In genomic region chr6:45986746-45987274, GRCh38 we compare ENCODE assay signal across 17 cellular contexts. TPM values are rescaled to one million over a fixed set of nuclear protein-coding genes. Genes with fewer than 3 reads are reported as not detected.
DNase-seq lines count a peak whose midpoint lies in the region; ATAC-seq, FAIRE-seq and TF ChIP-seq lines count a peak whose summit lies in the region.
"Had no signal": no experiment of that assay in that cellular context is flagged by ENCODE, and none has a peak within 500 bp of the region (broad histone marks: within the 10 kb centered on the region; RNA-seq: fewer than 3 reads in every experiment).

No MANE protein-coding gene starts in this region.

- peak overlapping the region; percentile 95 for H3K27ac ChIP-seq in cardiac muscle cell
- H3K27ac ChIP-seq in psoas muscle = peak overlapping the region; percentile 87
- H3K27ac ChIP-seq in small intestine (ENCODE audit: low read depth in 1 of 2, low read length in 1 of 2) = no peak overlapping the region
- H3K27ac ChIP-seq: BLaER1 treated with 17β-estradiol and CSF1 and Interleukin-3, amounts not matched to agents 10 nM and 100 nM had no signal

- no peaks in the 10 kb centered on the region for H3K9me3 Mint-ChIP-seq in HFFc6
- H3K9me3 Mint-ChIP-seq: CD8-positive, alpha-beta memory T cell had no signal

- H3K36me3 Mint-ChIP-seq in HFFc6 (ENCODE audit: low read depth) = no peaks in the 10 kb centered on the region

- H3K9me3 ChIP-seq in cardiac muscle cell (ENCODE audit: low read depth) (no peaks in the 10 kb centered on the region), psoas muscle (no peaks in the 10 kb centered on the region), small intestine (ENCODE audit: control insufficient read depth, low read depth) (no peaks in the 10 kb centered on the region)
- H3K9me3 ChIP-seq: BLaER1 treated with 17β-estradiol and CSF1 and Interleukin-3, amounts not matched to agents 10 nM and 100 nM had no signal

- no peaks in the 10 kb centered on the region for H3K4me1 Mint-ChIP-seq in HFFc6 (ENCODE audit: low read depth)

- H3K4me1 ChIP-seq in cardiac muscle cell (ENCODE audit: low read depth) = peaks cover 39% of the 10 kb centered on the region
- peaks cover 94% of the 10 kb centered on the region for H3K4me1 ChIP-seq in psoas muscle
- peaks cover 2 to 9% of the 10 kb centered on the region in 2 donors for H3K4me1 ChIP-seq in small intestine (ENCODE audit: control insufficient read depth in 2 of 2, insufficient read depth in 1 of 2, low read depth in 1 of 2, low read length in 1 of 2)

- H3K4me3 ChIP-seq in cardiac muscle cell (no peak overlapping the region), psoas muscle (no peak overlapping the region), small intestine (ENCODE audit: low read depth in 1 of 2, low read length in 2 of 2) (no peak overlapping the region)
- H3K4me3 ChIP-seq: BLaER1 treated with 17β-estradiol and CSF1 and Interleukin-3, amounts not matched to agents 10 nM and 100 nM had no signal

- peaks cover 3% of the 10 kb centered on the region; the same call in 1 of the 2 replicates for H3K27me3 Mint-ChIP-seq in HFFc6 (ENCODE audit: insufficient read depth)
- H3K27me3 Mint-ChIP-seq: CD8-positive, alpha-beta memory T cell had no signal

- intact Hi-C loops in psoas muscle (cut with DNase I) = loop anchor here in 1 of 2 donors (5.0 kb wide), 1 partner anchor 35 kb away; no protein-coding TSS in a partner anchor

- H3K36me3 ChIP-seq in cardiac muscle cell = no peaks in the 10 kb centered on the region
- peaks cover 0 to 7% of the 10 kb centered on the region in 2 donors for H3K36me3 ChIP-seq in psoas muscle (ENCODE audit: insufficient read depth in 1 of 2, low read depth in 1 of 2)
- no peaks in the 10 kb centered on the region for H3K36me3 ChIP-seq in small intestine (ENCODE audit: control insufficient read depth in 2 of 2, insufficient read depth in 2 of 2, low read length in 2 of 2)
- H3K36me3 ChIP-seq: BLaER1 treated with 17β-estradiol and CSF1 and Interleukin-3, amounts not matched to agents 10 nM and 100 nM had no signal

- no peak overlapping the region for H3K27ac Mint-ChIP-seq in HFFc6

- H3K27me3 ChIP-seq in cardiac muscle cell (no peaks in the 10 kb centered on the region), psoas muscle (ENCODE audit: insufficient read depth in 3 of 3, low read length in 2 of 3) (no peaks in the 10 kb centered on the region), small intestine (ENCODE audit: control insufficient read depth in 2 of 2, insufficient read depth in 2 of 2, low read length in 2 of 2) (no peaks in the 10 kb centered on the region)
- H3K27me3 ChIP-seq: BLaER1 treated with 17β-estradiol and CSF1 and Interleukin-3, amounts not matched to agents 10 nM and 100 nM had no signal

- ATAC-seq in psoas muscle = peak; percentile 92 to 96 (median 95)

- DNase-seq in EL (peak; percentile 2), cardiac muscle cell (ENCODE audit: low read depth in 1 of 2, low spot score in 1 of 2) (peak in 1 of 2 donors; percentile 82), kidney glomerular epithelial cell (lab: John Stamatoyannopoulos, UW) (peak; percentile 40), psoas muscle (peak; percentile 16 to 63), HFFc6 (no peak), small intestine (no peak), cortex of kidney (lab: John Stamatoyannopoulos, UW) (no peak), D341Med (ENCODE audit: low spot score) (no peak)
- DNase-seq: CD8-positive, alpha-beta memory T cell; KBM-7; NCI-H1436 treated with DMSO at 0.1 percent for 48 hours; NCI-H2081; NCI-H510A had no signal

- no peak for FAIRE-seq in small intestine (lab: Jason Lieb, UNC)
- FAIRE-seq: GM12892 had no signal

- TF ChIP-seq CTCF in cardiac muscle cell (IDR thresholded peaks at IDR 0.05; ENCODE audit: low read depth, low read length) (no peak), psoas muscle (IDR thresholded peaks at IDR 0.05) (no peak), HFFc6 (IDR thresholded peaks at IDR 0.05) (no peak)

- no peak overlapping the region for H3K4me3 Mint-ChIP-seq in HFFc6
- H3K4me3 Mint-ChIP-seq: CD8-positive, alpha-beta memory T cell had no signal

RNA-seq across cellular contexts. Expression of gene CLIC5, which starts 28.9 kb away (rescaled TPM):
- total RNA-seq in cardiac muscle cell (11.2 and 24.5 TPM in 2 replicates), psoas muscle (100 to 1,000 TPM; 166 to 285 (median 211) TPM)
- polyA plus RNA-seq in cardiac muscle cell (10.5 and 13.5 TPM in 2 replicates), psoas muscle (10 to 100 TPM; 30.2 to 84.5 (median 82.4) TPM), small intestine (10 to 100 TPM in 2 of 3 donors, 1 to 10 TPM in 1; 9.3 to 24.0 (median 19.5) TPM)
- total RNA-seq in HFFc6 (2021; fragmentation: NEBNext Ultra II Directional; extraction: Animal tissue kit (Norgen Biotek cat#: 25700)) = not detected
- total RNA-seq: A172, H4 had no signal

Comparison
In these comparisons a context has a peak if more than half of its experiments do, and no peak if none do; other contexts are left out.
1. DNase-seq: peak in EL (single experiment), kidney glomerular epithelial cell (single experiment) and psoas muscle (2 of 2); none in HFFc6 (single experiment), small intestine (single experiment), cortex of kidney (single experiment) and D341Med (single experiment).
2. H3K27ac ChIP-seq: peak in cardiac muscle cell (single experiment) and psoas muscle (single experiment); none in small intestine (0 of 2).
3. RNA of gene CLIC5, which starts 28.9 kb away (total RNA-seq): 166 to 285 TPM in psoas muscle and 11.2 to 24.5 TPM in cardiac muscle cell; not detected in HFFc6; every median in the first group is over 10 times any median in the second.